ENCODE assay signal across 1 cellular context in genomic region chr19:45418812-45419211, GRCh38.
TF ChIP-seq lines count a peak whose summit lies in the region.

No MANE protein-coding gene starts in this region.

TF ChIP-seq in HepG2, 621 proteins besides CTCF, POLR2A, EP300 and RAD21:
- TF ChIP-seq DR1 (CRISPR knock-in tag; IDR thresholded peaks at IDR 0.05) = no peak
- no peak for TF ChIP-seq FOXP4 (CRISPR knock-in tag; IDR thresholded peaks at IDR 0.05)
- no peak for TF ChIP-seq GLMP (CRISPR knock-in tag; IDR thresholded peaks at IDR 0.05; ENCODE audit: borderline replicate concordance)
- no peak for TF ChIP-seq REPIN1 (CRISPR knock-in tag; IDR thresholded peaks at IDR 0.05; ENCODE audit: borderline replicate concordance, low read depth)
